Comparison of ENCODE assay signal across 17 cellular contexts in the genomic region with DNA sequence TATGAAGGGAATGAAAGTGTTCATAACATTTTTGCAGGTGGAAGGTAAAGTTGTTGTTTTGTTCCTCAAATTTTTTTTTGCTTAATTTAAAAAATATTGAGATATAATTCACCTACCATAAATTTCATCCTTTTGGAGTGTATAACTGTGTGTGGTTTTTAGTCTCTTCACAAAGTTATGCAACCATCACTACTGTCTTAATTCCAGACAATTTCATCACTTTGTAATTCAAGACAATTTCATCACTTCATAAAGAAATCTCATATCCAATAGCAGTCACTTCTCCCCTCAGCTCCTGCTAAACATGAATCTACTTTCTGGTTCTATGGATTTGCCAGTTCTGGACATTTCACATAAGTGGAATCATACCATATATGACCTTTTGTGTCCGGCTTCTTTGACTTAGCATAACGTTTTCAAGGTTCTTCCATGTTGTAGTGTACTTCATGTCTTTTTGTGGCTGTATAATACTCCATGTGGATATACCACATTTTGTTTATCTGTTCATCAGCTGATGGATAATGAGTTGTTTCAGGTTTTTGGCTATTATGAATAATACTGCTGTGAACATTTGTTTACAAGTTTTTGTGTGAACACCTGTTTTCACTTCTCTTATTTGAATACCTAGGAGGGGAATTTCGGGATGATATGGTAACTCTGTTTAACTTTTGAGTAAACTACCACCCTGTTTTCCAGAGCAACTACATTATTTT. TPM values are rescaled to one million over a fixed set of nuclear protein-coding genes. Genes with fewer than 3 reads are reported as not detected.
DNase-seq lines count a peak whose midpoint lies in the region; ATAC-seq and TF ChIP-seq lines count a peak whose summit lies in the region.
"Had no signal": no experiment of that assay in that cellular context is flagged by ENCODE, and none has a peak within 500 bp of the region (broad histone marks: within the 10 kb centered on the region; RNA-seq: fewer than 3 reads in every experiment).

No MANE protein-coding gene starts in this region.

- H3K9me3 Mint-ChIP-seq in activated CD4-positive, alpha-beta T cell treated with anti-CD3 and anti-CD28 coated beads for 36 hours (ENCODE audit: low read depth) = peaks cover 6% of the 10 kb centered on the region
- H3K9me3 Mint-ChIP-seq in activated CD8-positive, alpha-beta memory T cell treated with anti-CD3 and anti-CD28 coated beads, Interleukin-2, amount 10 ng/mL, durations not matched to agents 7 days and 5 days (ENCODE audit: low read depth) = no peaks in the 10 kb centered on the region
- H3K9me3 Mint-ChIP-seq: type B pancreatic cell had no signal

- H3K4me3 ChIP-seq in left ventricle myocardium inferior (no peak overlapping the region), skeletal muscle cell (ENCODE audit: low read depth, low read length) (no peak overlapping the region), uterus (no peak overlapping the region)
- H3K4me3 ChIP-seq: esophagus muscularis mucosa, skin epidermis had no signal

- intact Hi-C loops in Right ventricle myocardium inferior (cut with DNase I) (no loop called here), left ventricle myocardium inferior (cut with micrococcal nuclease) (no loop called here), uterus (cut with DNase I; ENCODE audit: low total_unique reads) (no loop called here)
- intact Hi-C loops in activated CD4-positive, alpha-beta T cell treated with anti-CD3 and anti-CD28 coated beads for 36 hours (cut with DNase I, micrococcal nuclease) = no loop called here

- no peak overlapping the region for H3K27ac Mint-ChIP-seq in activated CD4-positive, alpha-beta T cell treated with anti-CD3 and anti-CD28 coated beads for 36 hours
- no peak overlapping the region for H3K27ac Mint-ChIP-seq in activated CD8-positive, alpha-beta memory T cell treated with anti-CD3 and anti-CD28 coated beads, Interleukin-2, amount 10 ng/mL, durations not matched to agents 7 days and 5 days
- H3K27ac Mint-ChIP-seq: activated B cell treated with CpG ODN at 0.5 μM for 24 hours, type B pancreatic cell had no signal

- H3K4me1 ChIP-seq in left ventricle myocardium inferior (peaks cover 34% of the 10 kb centered on the region), uterus (no peaks in the 10 kb centered on the region)

- H3K4me3 Mint-ChIP-seq in activated CD4-positive, alpha-beta T cell treated with anti-CD3 and anti-CD28 coated beads for 36 hours = no peak overlapping the region
- no peak overlapping the region for H3K4me3 Mint-ChIP-seq in activated CD8-positive, alpha-beta memory T cell treated with anti-CD3 and anti-CD28 coated beads, Interleukin-2, amount 10 ng/mL, durations not matched to agents 7 days and 5 days
- H3K4me3 Mint-ChIP-seq: activated B cell treated with CpG ODN at 0.5 μM for 24 hours, type B pancreatic cell had no signal

- peaks cover 2% of the 10 kb centered on the region for H3K36me3 ChIP-seq in left ventricle myocardium inferior
- H3K36me3 ChIP-seq in uterus = no peaks in the 10 kb centered on the region
- H3K36me3 ChIP-seq: esophagus muscularis mucosa had no signal

- TF ChIP-seq CTCF in left ventricle myocardium inferior (IDR thresholded peaks at IDR 0.05; ENCODE audit: borderline replicate concordance) (no peak), uterus (IDR thresholded peaks at IDR 0.05) (no peak)

- H3K9me3 ChIP-seq in left ventricle myocardium inferior (replicated peaks) = peaks cover 9% of the 10 kb centered on the region
- no peaks in the 10 kb centered on the region for H3K9me3 ChIP-seq in uterus
- H3K9me3 ChIP-seq: esophagus muscularis mucosa had no signal

- CTCF ChIA-PET in activated CD4-positive, alpha-beta T cell treated with anti-CD3 and anti-CD28 coated beads for 36 hours (lab: Charles Lee) = no interaction called here
- CTCF ChIA-PET in activated CD8-positive, alpha-beta memory T cell treated with anti-CD3 and anti-CD28 coated beads, Interleukin-2, amount 10 ng/mL, durations not matched to agents 7 days and 5 days (lab: Charles Lee) = no interaction called here

- peaks cover 32% of the 10 kb centered on the region for H3K36me3 Mint-ChIP-seq in activated CD4-positive, alpha-beta T cell treated with anti-CD3 and anti-CD28 coated beads for 36 hours (ENCODE audit: low read depth)
- H3K36me3 Mint-ChIP-seq in activated CD8-positive, alpha-beta memory T cell treated with anti-CD3 and anti-CD28 coated beads, Interleukin-2, amount 10 ng/mL, durations not matched to agents 7 days and 5 days = peaks cover 40% of the 10 kb centered on the region

- no peak for TF ChIP-seq POLR2A in uterus (IDR thresholded peaks at IDR 0.05)

- peak; percentile 31 for ATAC-seq in Right ventricle myocardium inferior
- no peak for ATAC-seq in activated CD4-positive, alpha-beta T cell treated with anti-CD3 and anti-CD28 coated beads for 36 hours
- no peak for ATAC-seq in activated CD8-positive, alpha-beta memory T cell treated with anti-CD3 and anti-CD28 coated beads, Interleukin-2, amount 10 ng/mL, durations not matched to agents 7 days and 5 days
- ATAC-seq: left colon had no signal

- POLR2A ChIA-PET in activated CD4-positive, alpha-beta T cell treated with anti-CD3 and anti-CD28 coated beads for 36 hours (lab: Charles Lee) = interaction anchor here (0.8 kb wide), 1 partner anchor 1329 kb away, joined by 6 read pairs; no protein-coding TSS in a partner anchor

- DNase-seq in Right ventricle myocardium inferior (ENCODE audit: missing footprints) = no peak
- no peak for DNase-seq in left ventricle myocardium inferior
- peak; percentile 44 for DNase-seq in MV-4-11 (lab: John Stamatoyannopoulos, UW)
- peak; percentile 26 for DNase-seq in dedifferentiated amniotic fluid mesenchymal stem cell (ENCODE audit: extremely low spot score)
- DNase-seq in skeletal muscle cell (ENCODE audit: low read depth) = peak; percentile 26
- DNase-seq in uterus = no peak
- no peak for DNase-seq in activated CD4-positive, alpha-beta T cell treated with anti-CD3 and anti-CD28 coated beads for 36 hours
- DNase-seq in activated CD8-positive, alpha-beta memory T cell treated with anti-CD3 and anti-CD28 coated beads, Interleukin-2, amount 10 ng/mL, durations not matched to agents 7 days and 5 days = no peak
- DNase-seq: ACHN, activated B cell treated with CpG ODN at 0.5 μM for 24 hours, activated gamma-delta T cell treated with Interleukin-2 at 50 U/mL for 16 hours, left colon, NCI-H1417 treated with DMSO at 0.1 percent for 48 hours, NCI-H446 treated with DMSO at 0.1 percent for 48 hours had no signal

- H3K27ac ChIP-seq in left ventricle myocardium inferior (replicated peaks) (no peak overlapping the region), uterus (no peak overlapping the region)
- H3K27ac ChIP-seq: esophagus muscularis mucosa, skin epidermis had no signal

- H3K27me3 Mint-ChIP-seq in activated CD4-positive, alpha-beta T cell treated with anti-CD3 and anti-CD28 coated beads for 36 hours = no peaks in the 10 kb centered on the region
- no peaks in the 10 kb centered on the region for H3K27me3 Mint-ChIP-seq in activated CD8-positive, alpha-beta memory T cell treated with anti-CD3 and anti-CD28 coated beads, Interleukin-2, amount 10 ng/mL, durations not matched to agents 7 days and 5 days
- H3K27me3 Mint-ChIP-seq: activated B cell treated with CpG ODN at 0.5 μM for 24 hours, type B pancreatic cell had no signal

- H3K27me3 ChIP-seq in left ventricle myocardium inferior (ENCODE audit: low read depth) (no peaks in the 10 kb centered on the region), uterus (no peaks in the 10 kb centered on the region)
- H3K27me3 ChIP-seq: esophagus muscularis mucosa had no signal

- peaks cover 48% of the 10 kb centered on the region for H3K4me1 Mint-ChIP-seq in activated CD4-positive, alpha-beta T cell treated with anti-CD3 and anti-CD28 coated beads for 36 hours
- H3K4me1 Mint-ChIP-seq in activated CD8-positive, alpha-beta memory T cell treated with anti-CD3 and anti-CD28 coated beads, Interleukin-2, amount 10 ng/mL, durations not matched to agents 7 days and 5 days = peaks cover 6% of the 10 kb centered on the region

RNA-seq across cellular contexts. Expression of a gene that starts 18.8 kb away (rescaled TPM):
- 84.1 TPM for total RNA-seq in Right ventricle myocardium inferior
- total RNA-seq in left ventricle myocardium inferior = 81.8 TPM
- 10 to 100 TPM in 3 of 4 donors, 1 to 10 TPM in 1; 5.0 to 81.9 (median 54.6) TPM for total RNA-seq in uterus
- 10 to 100 TPM; 34.5 to 47.8 TPM for total RNA-seq in activated CD4-positive, alpha-beta T cell treated with anti-CD3 and anti-CD28 coated beads for 36 hours
- total RNA-seq in activated CD8-positive, alpha-beta memory T cell treated with anti-CD3 and anti-CD28 coated beads, Interleukin-2, amount 10 ng/mL, durations not matched to agents 7 days and 5 days = 10 to 100 TPM; 30.9 to 34.4 TPM

Comparison
In these comparisons a context has a peak if more than half of its experiments do, and no peak if none do; other contexts are left out.
1. DNase-seq: peak in MV-4-11 (single experiment), dedifferentiated amniotic fluid mesenchymal stem cell (single experiment) and skeletal muscle cell (single experiment); none in Right ventricle myocardium inferior (single experiment), left ventricle myocardium inferior (single experiment), uterus (0 of 2), activated CD4-positive, alpha-beta T cell treated with anti-CD3 and anti-CD28 coated beads for 36 hours (single experiment) and activated CD8-positive, alpha-beta memory T cell treated with anti-CD3 and anti-CD28 coated beads, Interleukin-2, amount 10 ng/mL, durations not matched to agents 7 days and 5 days (single experiment).